ENCODE assay signal across 8 cellular contexts in genomic region chr5:102755691-102756371, GRCh38. TPM values are rescaled to one million over a fixed set of nuclear protein-coding genes. Genes with fewer than 3 reads are reported as not detected.
A peak's percentile ranks its signal among the peaks of the same experiment; 100 is the strongest.
DNase-seq lines count a peak whose midpoint lies in the region; ATAC-seq and TF ChIP-seq lines count a peak whose summit lies in the region.

No MANE protein-coding gene starts in this region.

- peaks cover 40% of the 10 kb centered on the region for H3K4me1 ChIP-seq in A673 (ENCODE audit: insufficient read depth, low read length, poor library complexity, severe bottlenecking)
- no peaks in the 10 kb centered on the region for H3K4me1 ChIP-seq in colonic mucosa

- TSS peak; percentile 47 for BruUV-seq in A673 (replicated peaks; lab: Mats Ljungman, UMichigan)

- TF ChIP-seq CTCF in A673 (conservative IDR thresholded peaks at IDR 0.05; ENCODE audit: low read depth, low read length), result no peak
- no peak for TF ChIP-seq CTCF in colonic mucosa (IDR thresholded peaks at IDR 0.05)
- no peak for TF ChIP-seq CTCF in lower leg skin (IDR thresholded peaks at IDR 0.05)

- ATAC-seq in HG03064 (IDR thresholded peaks at IDR 0.05; ENCODE audit: low read depth, unreplicated experiment), result peak; percentile 53
- peak; percentile 86 to 88 for ATAC-seq in activated CD4-positive, CD25-positive, alpha-beta regulatory T cell treated with anti-CD3 and anti-CD28 coated beads, Interleukin-2, amount 50 U/mL, for 24 hours

- POLR2A ChIA-PET in A673 (lab: Charles Lee; ENCODE audit: low non-redundant PET), result no interaction called here

- H3K9me3 ChIP-seq in A673 (ENCODE audit: low read depth, low read length, poor library complexity, severe bottlenecking), result no peaks in the 10 kb centered on the region
- H3K9me3 ChIP-seq in colonic mucosa, result no peaks in the 10 kb centered on the region

- H3K36me3 ChIP-seq in A673 (ENCODE audit: insufficient read depth, low read length, poor library complexity, severe bottlenecking), result no peaks in the 10 kb centered on the region
- H3K36me3 ChIP-seq in colonic mucosa, result no peaks in the 10 kb centered on the region

- DNase-seq in A673 (ENCODE audit: low spot score) (peak; percentile 88), NCI-H226 (peak; percentile 44), colonic mucosa (peak; percentile 73), lower leg skin (ENCODE audit: low spot score in 2 of 2) (peak; percentile 67 to 95)
- peak; percentile 54 to 71 for DNase-seq in stimulated activated CD4-positive, alpha-beta T cell treated with anti-CD3 and anti-CD28 coated beads, Interleukin-4, amount 100 ng/mL, for 48 hours (ENCODE audit: low read depth in 2 of 2)

- H3K27me3 ChIP-seq in A673 (replicated peaks; ENCODE audit: insufficient read depth, low read depth, low read length, poor library complexity) (no peaks in the 10 kb centered on the region), colonic mucosa (peaks cover 5% of the 10 kb centered on the region)

- whole genome bisulfite sequencing in lower leg skin, 2 donors, result 2% methylated on average over 29 of the region's 29 CpGs

- intact Hi-C loops in A673 (cut with micrococcal nuclease; ENCODE audit: unreplicated experiment), result no loop called here
- intact Hi-C loops in colonic mucosa (cut with DNase I), result no loop called here
- intact Hi-C loops in lower leg skin (cut with DNase I; ENCODE audit: low total_unique reads), result no loop called here

- H3K4me3 ChIP-seq in A673 (ENCODE audit: low read depth, low read length, poor library complexity, severe bottlenecking), result peak overlapping the region; percentile 68
- H3K4me3 ChIP-seq in colonic mucosa, result peak overlapping the region; percentile 79
- H3K4me3 ChIP-seq in lower leg skin (ENCODE audit: low read depth, poor library complexity, severe bottlenecking), result peak overlapping the region; percentile 77

- H3K9ac ChIP-seq in colonic mucosa (ENCODE audit: low read depth in 2 of 2, low read length in 2 of 2), result peak overlapping the region; percentile 78 to 85

- TF ChIP-seq POLR2A in GM18526 (IDR thresholded peaks at IDR 0.05; ENCODE audit: extremely low read depth, insufficient read length), result peak; percentile 31
- no peak for TF ChIP-seq POLR2A in lower leg skin (IDR thresholded peaks at IDR 0.05)

- CTCF ChIA-PET in A673 (lab: Charles Lee), result interaction anchor here (2.2 kb wide), 1 partner anchor 75 kb away, joined by 6 read pairs; no protein-coding TSS in a partner anchor

- H3K27ac ChIP-seq in A673 (ENCODE audit: low read depth, low read length, poor library complexity, severe bottlenecking) (peak overlapping the region; percentile 86), colonic mucosa (peak overlapping the region; percentile 38)

RNA-seq across cellular contexts. Expression of gene PAM, which starts 0.7 kb away (rescaled TPM):
- total RNA-seq in A673 (2021) (185 and 190 TPM in 2 replicates), colonic mucosa (100 to 1,000 TPM in 1 of 2 donors, 10 to 100 TPM in 1; 69.2 to 124 TPM), lower leg skin (100 to 1,000 TPM in 2 of 4 donors, 10 to 100 TPM in 2; 37.8 to 144 (median 92.7) TPM)

Comparison
In these comparisons a context has a peak if more than half of its experiments do, and no peak if none do; other contexts are left out.
1. Peak in every context shown above with its lines: DNase-seq, ATAC-seq, H3K4me3 ChIP-seq and H3K27ac ChIP-seq.